13 cellular contexts compared by ENCODE assay signal in genomic region chr9:84862786-84863185, GRCh38.
DNase-seq lines count a peak whose midpoint lies in the region; ATAC-seq and TF ChIP-seq lines count a peak whose summit lies in the region.
"Had no signal": no experiment of that assay in that cellular context is flagged by ENCODE, and none has a peak within 500 bp of the region (broad histone marks: within the 10 kb centered on the region; RNA-seq: fewer than 3 reads in every experiment).

No MANE protein-coding gene starts in this region.

- H3K9me3 ChIP-seq in H9 (ENCODE audit: control insufficient read depth, low read depth, low read length), result no peaks in the 10 kb centered on the region
- no peaks in the 10 kb centered on the region for H3K9me3 ChIP-seq in vagina

- H3K4me2 ChIP-seq in H9 (ENCODE audit: insufficient read depth, insufficient read length, low read length), result no peak overlapping the region

- no peak overlapping the region for H3K14ac ChIP-seq in H9 (ENCODE audit: insufficient read depth, low read length)

- H2BK5ac ChIP-seq in H9 (ENCODE audit: insufficient read length, low read length), result no peak overlapping the region

- H3K27ac Mint-ChIP-seq in H9, result peak overlapping the region; percentile 54 to 78 (median 72); a peak in 4 of 7 replicates
- H3K27ac Mint-ChIP-seq: stimulated activated naive B cell treated with anti-CD40 and anti-IgM and Interleukin-4, amounts not matched to agents 10 μg/mL and 1 μg/mL and 100 μg/mL, for 72 hours had no signal

- H3K9me3 Mint-ChIP-seq in H9, result no peaks in the 10 kb centered on the region
- H3K9me3 Mint-ChIP-seq: activated T-cell treated with anti-CD3 and anti-CD28 coated beads, Interleukin-2, amount 50 U/mL, for 4 hours had no signal

- no peak overlapping the region for H4K91ac ChIP-seq in H9 (ENCODE audit: insufficient read length, low read depth, low read length)

- DNase-seq in H9, result peak; percentile 90
- peak; percentile 38 for DNase-seq in SW480 (ENCODE audit: low spot score)
- DNase-seq in foreskin keratinocyte, result peak; percentile 78 to 91
- DNase-seq in renal cortical epithelial cell (ENCODE audit: low read depth), result peak; percentile 64
- DNase-seq in GM20000 (ENCODE audit: low spot score), result no peak
- DNase-seq in ureter (ENCODE audit: low spot score), result no peak
- DNase-seq in vagina (ENCODE audit: extremely low spot score in 2 of 2), result no peak
- DNase-seq: activated T-cell treated with anti-CD3 and anti-CD28 coated beads, Interleukin-2, amount 50 U/mL, for 4 hours; NCI-H510A treated with DMSO at 0.1 percent for 48 hours; stimulated activated CD4-positive, alpha-beta T cell treated with anti-CD3 and anti-CD28 coated beads, Interleukin-12 subunit alpha, Interleukin-12 subunit beta, amount 100 ng/mL, for 4 hours; stimulated activated naive B cell treated with anti-CD40 and anti-IgM and Interleukin-4, amounts not matched to agents 10 μg/mL and 1 μg/mL and 100 μg/mL, for 72 hours had no signal

- no peak overlapping the region for H3K23ac ChIP-seq in H9 (ENCODE audit: insufficient read length, low read depth, low read length)

- no peak overlapping the region for H2BK20ac ChIP-seq in H9 (ENCODE audit: low read depth, low read length, poor library complexity, severe bottlenecking)

- no peaks in the 10 kb centered on the region for H3K23me2 ChIP-seq in H9 (ENCODE audit: insufficient read length, low read depth, low read length, poor library complexity, severe bottlenecking)

- no peak overlapping the region for H3K4me3 ChIP-seq in vagina
- H3K4me3 ChIP-seq: K562 had no signal

- H3K4me1 ChIP-seq in H9 (ENCODE audit: insufficient read depth, low read length) (peaks cover 23% of the 10 kb centered on the region), foreskin keratinocyte (peaks cover 15% of the 10 kb centered on the region), vagina (peaks cover 17% of the 10 kb centered on the region)

- H4K20me1 ChIP-seq in H9 (ENCODE audit: control insufficient read depth, insufficient read depth, insufficient read length), result no peaks in the 10 kb centered on the region

- no peak overlapping the region for H4K5ac ChIP-seq in H9 (ENCODE audit: insufficient read length, low read depth, low read length)

- peaks cover 0 to 1% (median 0%) of the 10 kb centered on the region in 3 experiments; a peak in 1 of 7 replicates for H3K36me3 Mint-ChIP-seq in H9 (ENCODE audit: insufficient read depth in 1 of 3, low read depth in 3 of 3)
- H3K36me3 Mint-ChIP-seq: stimulated activated naive B cell treated with anti-CD40 and anti-IgM and Interleukin-4, amounts not matched to agents 10 μg/mL and 1 μg/mL and 100 μg/mL, for 72 hours had no signal

- H3K4ac ChIP-seq in H9 (ENCODE audit: low read depth, low read length), result no peak overlapping the region

- peaks cover 63 to 73% of the 10 kb centered on the region in 2 experiments for H3K4me1 Mint-ChIP-seq in H9

- no peak overlapping the region for H2AK5ac ChIP-seq in H9 (ENCODE audit: insufficient read length, low read length)

- no peaks in the 10 kb centered on the region for H3K27me3 ChIP-seq in H9 (ENCODE audit: insufficient read depth, low read length)
- H3K27me3 ChIP-seq in foreskin keratinocyte, result no peaks in the 10 kb centered on the region
- H3K27me3 ChIP-seq in vagina, result no peaks in the 10 kb centered on the region

- no peaks in the 10 kb centered on the region for H3K79me2 ChIP-seq in H9 (ENCODE audit: insufficient read depth, low read length)

- no peak overlapping the region for H2AFZ ChIP-seq in H9 (ENCODE audit: low read length)

- no peak overlapping the region for H2BK15ac ChIP-seq in H9 (ENCODE audit: low read depth, low read length)

- H2BK120ac ChIP-seq in H9 (ENCODE audit: low read depth, low read length, poor library complexity, severe bottlenecking), result no peak overlapping the region

- H3K18ac ChIP-seq in H9 (ENCODE audit: insufficient read length, low read depth, low read length), result no peak overlapping the region

- no CpG with 5 or more reads among the region's 1 CpG for WGBS in H9 (ENCODE audit: extremely low coverage, insufficient read length, low lambda C conversion rate)

- no peak overlapping the region for H3K56ac ChIP-seq in H9 (ENCODE audit: insufficient read length, low read depth, low read length)

- no peaks in the 10 kb centered on the region for H3K36me3 ChIP-seq in vagina

- no peak for TF ChIP-seq POLR2A in vagina (IDR thresholded peaks at IDR 0.05)

- no peak overlapping the region for H3K9ac ChIP-seq in H9 (ENCODE audit: extremely low read depth, insufficient read length, low read length)

- H3K27ac ChIP-seq in H9 (ENCODE audit: insufficient read length, low read depth, low read length), result no peak overlapping the region
- H3K27ac ChIP-seq in foreskin keratinocyte, result no peak overlapping the region
- H3K27ac ChIP-seq in vagina, result no peak overlapping the region

- intact Hi-C loops in vagina (cut with DNase I), result no loop called here

- peak; percentile 99 for ATAC-seq in foreskin keratinocyte
- no peak for ATAC-seq in HG03342 (IDR thresholded peaks at IDR 0.05; ENCODE audit: unreplicated experiment)
- ATAC-seq: activated T-cell treated with anti-CD3 and anti-CD28 coated beads, Interleukin-2, amount 50 U/mL, for 4 hours; K562; stimulated activated naive B cell treated with anti-CD40 and anti-IgM and Interleukin-4, amounts not matched to agents 10 μg/mL and 1 μg/mL and 100 μg/mL, for 72 hours had no signal

- no peaks in the 10 kb centered on the region for H3K79me1 ChIP-seq in H9 (ENCODE audit: insufficient read depth, low read depth, low read length, poor library complexity, severe bottlenecking)

- TF ChIP-seq CTCF in H9 (conservative IDR thresholded peaks at IDR 0.05), result no peak
- TF ChIP-seq CTCF in foreskin keratinocyte (conservative IDR thresholded peaks at IDR 0.05), result no peak
- no peak for TF ChIP-seq CTCF in GM20000 (IDR thresholded peaks at IDR 0.05; ENCODE audit: extremely low read depth, missing control alignments)
- TF ChIP-seq CTCF in vagina (IDR thresholded peaks at IDR 0.05), result no peak

- H3K27me3 Mint-ChIP-seq in H9 (ENCODE audit: low read depth), result no peaks in the 10 kb centered on the region

- H3K4me3 Mint-ChIP-seq in H9, result peak overlapping the region in 1 of 2 experiments; percentile 6; a peak in 1 of 5 replicates
- H3K4me3 Mint-ChIP-seq: activated T-cell treated with anti-CD3 and anti-CD28 coated beads, Interleukin-2, amount 50 U/mL, for 4 hours; stimulated activated naive B cell treated with anti-CD40 and anti-IgM and Interleukin-4, amounts not matched to agents 10 μg/mL and 1 μg/mL and 100 μg/mL, for 72 hours had no signal

- no peak overlapping the region for H2BK12ac ChIP-seq in H9 (ENCODE audit: insufficient read length, low read depth, low read length)

- no peak overlapping the region for H3T11ph ChIP-seq in H9 (ENCODE audit: low read length)

- no peak overlapping the region for H4K8ac ChIP-seq in H9 (replicated peaks; ENCODE audit: insufficient read length, low read depth, low read length)

Comparison
In these comparisons a context has a peak if more than half of its experiments do, and no peak if none do; other contexts are left out.
1. DNase-seq: peak in H9 (single experiment), SW480 (single experiment), foreskin keratinocyte (2 of 2) and renal cortical epithelial cell (single experiment); none in GM20000 (single experiment), ureter (single experiment) and vagina (0 of 2).